11 cellular contexts compared by ENCODE assay signal in the genomic region with DNA sequence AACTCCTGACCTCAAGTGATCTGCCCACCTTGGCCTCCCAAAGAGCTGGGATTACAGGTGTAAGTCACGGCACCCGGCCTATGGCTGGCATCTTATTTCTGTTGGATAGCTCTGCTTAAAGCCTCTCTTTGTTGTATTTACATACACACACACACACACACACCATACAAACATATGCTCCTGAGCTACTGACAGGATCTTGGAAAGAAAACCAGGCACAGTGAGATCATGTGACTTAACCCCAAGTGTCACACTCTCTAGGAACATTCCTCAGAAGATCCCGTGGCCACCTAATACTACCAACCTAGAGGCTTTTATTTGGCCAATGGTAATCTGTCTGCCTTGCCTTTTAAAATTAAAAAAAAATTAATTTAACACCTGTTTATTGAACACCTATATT.
"Had no signal": no experiment of that assay in that cellular context is flagged by ENCODE, and none has a peak within 500 bp of the region (broad histone marks: within the 10 kb centered on the region; RNA-seq: fewer than 3 reads in every experiment).

No MANE protein-coding gene starts in this region.

- DNase-seq: activated CD4-positive, alpha-beta memory T cell treated with anti-CD3 and anti-CD28 coated beads for 36 hours; activated naive CD4-positive, alpha-beta T cell treated with anti-CD3 and anti-CD28 coated beads, Interleukin-2, amount 10 ng/mL, durations not matched to agents 7 days and 5 days; effector memory CD8-positive, alpha-beta T cell; stimulated activated CD4-positive, alpha-beta T cell treated with anti-CD3 and anti-CD28 coated beads, Interleukin-1b, Interleukin-23, amount 100 ng/mL, for 48 hours; stimulated activated naive CD4-positive, alpha-beta T cell; T-cell; T1000; upper lobe of left lung had no signal

- H3K27me3 ChIP-seq: upper lobe of left lung had no signal

- H3K4me3 ChIP-seq: SK-N-MC, upper lobe of left lung had no signal

- H3K9me3 ChIP-seq: upper lobe of left lung had no signal

- H2AFZ ChIP-seq: parathyroid adenoma had no signal

- H3K79me2 ChIP-seq: parathyroid adenoma had no signal

- H3K9ac ChIP-seq: parathyroid adenoma had no signal

- H3K4me1 ChIP-seq: parathyroid adenoma had no signal

- H3K36me3 ChIP-seq: upper lobe of left lung had no signal

- ATAC-seq: effector memory CD8-positive, alpha-beta T cell; left lobe of liver; T-cell had no signal

- H3K27ac ChIP-seq: SK-N-MC had no signal
